In the genomic region with DNA sequence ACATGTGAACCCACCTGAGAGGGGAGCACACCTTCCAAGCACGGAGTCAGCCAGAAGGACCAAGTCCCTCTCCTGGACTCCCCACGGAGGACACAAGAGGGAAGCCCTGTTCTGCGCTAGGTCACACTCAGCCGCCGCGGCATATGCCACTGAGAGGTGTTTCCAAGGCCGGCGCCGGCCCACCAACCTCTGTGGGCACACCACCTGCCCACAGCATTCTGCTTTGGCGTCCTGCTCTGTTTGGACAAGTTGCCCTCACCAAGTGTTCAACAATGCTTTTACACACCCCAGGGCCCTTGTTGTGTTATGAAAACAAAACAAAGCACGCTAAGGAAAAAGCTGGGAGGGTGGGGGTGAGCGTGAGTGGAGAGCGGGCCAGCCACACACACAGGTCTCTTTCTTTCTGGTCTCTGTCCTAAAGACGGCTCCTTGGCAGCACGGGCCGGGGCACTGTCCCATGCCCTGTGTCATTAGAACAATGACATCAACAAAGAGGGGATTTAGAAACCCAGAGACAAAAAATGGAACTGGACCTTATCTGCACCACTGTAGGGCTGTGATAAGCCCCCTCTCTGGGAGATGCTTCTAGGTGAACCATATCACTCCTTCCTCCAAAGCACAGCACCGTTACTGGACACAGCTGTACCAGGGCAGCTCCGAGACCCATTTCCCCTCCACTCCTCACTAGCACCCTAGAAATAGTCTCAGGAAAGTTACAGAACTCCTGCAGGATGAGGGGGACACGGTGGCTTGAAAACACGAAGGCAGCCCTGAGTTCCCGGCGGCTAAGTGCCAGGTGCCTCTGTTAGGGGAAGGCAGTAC, we compare ENCODE assay signal across 2 cellular contexts.
TF ChIP-seq lines count a peak whose summit lies in the region.

No MANE protein-coding gene starts in this region.

TF ChIP-seq in SK-N-SH, 30 proteins besides CTCF, POLR2A, EP300 and RAD21 (continued from another document):
- TF ChIP-seq, protein P1, sequence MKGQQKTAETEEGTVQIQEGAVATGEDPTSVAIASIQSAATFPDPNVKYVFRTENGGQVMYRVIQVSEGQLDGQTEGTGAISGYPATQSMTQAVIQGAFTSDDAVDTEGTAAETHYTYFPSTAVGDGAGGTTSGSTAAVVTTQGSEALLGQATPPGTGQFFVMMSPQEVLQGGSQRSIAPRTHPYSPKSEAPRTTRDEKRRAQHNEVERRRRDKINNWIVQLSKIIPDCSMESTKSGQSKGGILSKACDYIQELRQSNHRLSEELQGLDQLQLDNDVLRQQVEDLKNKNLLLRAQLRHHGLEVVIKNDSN (IDR thresholded peaks at IDR 0.05; ENCODE audit: borderline replicate concordance, low read depth) = no peak
- TF ChIP-seq CHD2 (IDR thresholded peaks at IDR 0.05; ENCODE audit: low read length, partially characterized antibody) = no peak
- TF ChIP-seq, protein P2, sequence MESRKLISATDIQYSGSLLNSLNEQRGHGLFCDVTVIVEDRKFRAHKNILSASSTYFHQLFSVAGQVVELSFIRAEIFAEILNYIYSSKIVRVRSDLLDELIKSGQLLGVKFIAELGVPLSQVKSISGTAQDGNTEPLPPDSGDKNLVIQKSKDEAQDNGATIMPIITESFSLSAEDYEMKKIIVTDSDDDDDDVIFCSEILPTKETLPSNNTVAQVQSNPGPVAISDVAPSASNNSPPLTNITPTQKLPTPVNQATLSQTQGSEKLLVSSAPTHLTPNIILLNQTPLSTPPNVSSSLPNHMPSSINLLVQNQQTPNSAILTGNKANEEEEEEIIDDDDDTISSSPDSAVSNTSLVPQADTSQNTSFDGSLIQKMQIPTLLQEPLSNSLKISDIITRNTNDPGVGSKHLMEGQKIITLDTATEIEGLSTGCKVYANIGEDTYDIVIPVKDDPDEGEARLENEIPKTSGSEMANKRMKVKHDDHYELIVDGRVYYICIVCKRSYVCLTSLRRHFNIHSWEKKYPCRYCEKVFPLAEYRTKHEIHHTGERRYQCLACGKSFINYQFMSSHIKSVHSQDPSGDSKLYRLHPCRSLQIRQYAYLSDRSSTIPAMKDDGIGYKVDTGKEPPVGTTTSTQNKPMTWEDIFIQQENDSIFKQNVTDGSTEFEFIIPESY (IDR thresholded peaks at IDR 0.05; ENCODE audit: borderline replicate concordance, low read depth) = no peak
- no peak for TF ChIP-seq RFX5 (IDR thresholded peaks at IDR 0.05; ENCODE audit: low read length)
- TF ChIP-seq, protein P3, sequence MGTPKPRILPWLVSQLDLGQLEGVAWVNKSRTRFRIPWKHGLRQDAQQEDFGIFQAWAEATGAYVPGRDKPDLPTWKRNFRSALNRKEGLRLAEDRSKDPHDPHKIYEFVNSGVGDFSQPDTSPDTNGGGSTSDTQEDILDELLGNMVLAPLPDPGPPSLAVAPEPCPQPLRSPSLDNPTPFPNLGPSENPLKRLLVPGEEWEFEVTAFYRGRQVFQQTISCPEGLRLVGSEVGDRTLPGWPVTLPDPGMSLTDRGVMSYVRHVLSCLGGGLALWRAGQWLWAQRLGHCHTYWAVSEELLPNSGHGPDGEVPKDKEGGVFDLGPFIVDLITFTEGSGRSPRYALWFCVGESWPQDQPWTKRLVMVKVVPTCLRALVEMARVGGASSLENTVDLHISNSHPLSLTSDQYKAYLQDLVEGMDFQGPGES (IDR thresholded peaks at IDR 0.05; ENCODE audit: low read depth, low read length) = no peak
- TF ChIP-seq TCF12 (IDR thresholded peaks at IDR 0.05) = no peak

TF ChIP-seq in SK-N-SH treated with all-trans-retinoic acid at 6 μM for 48 hours, 23 proteins besides CTCF, POLR2A, EP300 and RAD21 (continued from another document):
- TF ChIP-seq, protein P4, sequence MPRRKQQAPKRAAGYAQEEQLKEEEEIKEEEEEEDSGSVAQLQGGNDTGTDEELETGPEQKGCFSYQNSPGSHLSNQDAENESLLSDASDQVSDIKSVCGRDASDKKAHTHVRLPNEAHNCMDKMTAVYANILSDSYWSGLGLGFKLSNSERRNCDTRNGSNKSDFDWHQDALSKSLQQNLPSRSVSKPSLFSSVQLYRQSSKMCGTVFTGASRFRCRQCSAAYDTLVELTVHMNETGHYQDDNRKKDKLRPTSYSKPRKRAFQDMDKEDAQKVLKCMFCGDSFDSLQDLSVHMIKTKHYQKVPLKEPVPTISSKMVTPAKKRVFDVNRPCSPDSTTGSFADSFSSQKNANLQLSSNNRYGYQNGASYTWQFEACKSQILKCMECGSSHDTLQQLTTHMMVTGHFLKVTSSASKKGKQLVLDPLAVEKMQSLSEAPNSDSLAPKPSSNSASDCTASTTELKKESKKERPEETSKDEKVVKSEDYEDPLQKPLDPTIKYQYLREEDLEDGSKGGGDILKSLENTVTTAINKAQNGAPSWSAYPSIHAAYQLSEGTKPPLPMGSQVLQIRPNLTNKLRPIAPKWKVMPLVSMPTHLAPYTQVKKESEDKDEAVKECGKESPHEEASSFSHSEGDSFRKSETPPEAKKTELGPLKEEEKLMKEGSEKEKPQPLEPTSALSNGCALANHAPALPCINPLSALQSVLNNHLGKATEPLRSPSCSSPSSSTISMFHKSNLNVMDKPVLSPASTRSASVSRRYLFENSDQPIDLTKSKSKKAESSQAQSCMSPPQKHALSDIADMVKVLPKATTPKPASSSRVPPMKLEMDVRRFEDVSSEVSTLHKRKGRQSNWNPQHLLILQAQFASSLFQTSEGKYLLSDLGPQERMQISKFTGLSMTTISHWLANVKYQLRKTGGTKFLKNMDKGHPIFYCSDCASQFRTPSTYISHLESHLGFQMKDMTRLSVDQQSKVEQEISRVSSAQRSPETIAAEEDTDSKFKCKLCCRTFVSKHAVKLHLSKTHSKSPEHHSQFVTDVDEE (CRISPR knock-in tag; IDR thresholded peaks at IDR 0.05) = no peak
- TF ChIP-seq, protein P5, sequence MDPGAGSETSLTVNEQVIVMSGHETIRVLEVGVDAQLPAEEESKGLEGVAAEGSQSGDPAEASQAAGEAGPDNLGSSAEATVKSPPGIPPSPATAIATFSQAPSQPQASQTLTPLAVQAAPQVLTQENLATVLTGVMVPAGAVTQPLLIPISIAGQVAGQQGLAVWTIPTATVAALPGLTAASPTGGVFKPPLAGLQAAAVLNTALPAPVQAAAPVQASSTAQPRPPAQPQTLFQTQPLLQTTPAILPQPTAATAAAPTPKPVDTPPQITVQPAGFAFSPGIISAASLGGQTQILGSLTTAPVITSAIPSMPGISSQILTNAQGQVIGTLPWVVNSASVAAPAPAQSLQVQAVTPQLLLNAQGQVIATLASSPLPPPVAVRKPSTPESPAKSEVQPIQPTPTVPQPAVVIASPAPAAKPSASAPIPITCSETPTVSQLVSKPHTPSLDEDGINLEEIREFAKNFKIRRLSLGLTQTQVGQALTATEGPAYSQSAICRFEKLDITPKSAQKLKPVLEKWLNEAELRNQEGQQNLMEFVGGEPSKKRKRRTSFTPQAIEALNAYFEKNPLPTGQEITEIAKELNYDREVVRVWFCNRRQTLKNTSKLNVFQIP (CRISPR knock-in tag; IDR thresholded peaks at IDR 0.05; ENCODE audit: borderline replicate concordance, low read depth) = no peak
